In the genomic region with DNA sequence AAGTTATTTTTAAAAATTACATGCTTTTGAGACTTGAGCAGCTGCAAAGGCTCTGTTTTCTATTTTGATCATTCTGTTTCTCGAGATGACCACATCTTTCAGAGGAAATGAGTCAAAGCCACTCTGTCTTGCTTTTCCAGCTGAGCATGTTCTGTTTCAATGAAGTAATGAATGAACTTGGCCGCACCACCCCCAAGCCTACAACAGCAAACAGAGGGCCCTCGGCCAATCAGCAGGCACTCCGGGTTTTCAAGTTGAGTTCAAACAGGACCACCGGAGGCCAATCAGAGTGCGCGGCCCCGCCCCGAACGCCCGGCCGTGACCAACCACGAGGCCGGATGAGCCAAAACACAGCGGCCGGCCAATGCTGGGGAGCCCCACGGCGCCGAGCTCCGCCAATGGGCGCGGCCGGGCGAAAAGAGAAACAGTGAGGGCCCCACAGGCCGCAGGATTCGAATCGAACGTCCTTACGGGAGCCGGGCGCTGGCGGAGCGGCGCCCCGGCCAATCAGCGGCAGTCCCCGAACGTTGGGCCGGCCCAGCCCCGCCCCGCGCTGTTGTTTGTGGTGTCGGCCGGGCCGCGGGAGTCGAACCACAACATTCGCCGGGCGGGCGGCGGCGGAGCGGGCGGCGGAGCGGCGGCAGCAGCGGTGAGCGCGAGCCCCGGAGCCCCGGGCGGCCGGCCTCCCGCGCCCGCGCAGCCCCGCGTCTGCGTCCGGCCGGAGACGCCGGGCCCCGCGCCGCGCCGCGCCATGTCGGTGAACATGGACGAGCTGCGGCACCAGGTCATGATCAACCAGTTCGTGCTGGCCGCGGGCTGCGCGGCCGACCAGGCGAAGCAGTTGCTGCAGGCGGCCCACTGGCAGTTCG, we compare ENCODE assay signal across 1 cellular context.
TF ChIP-seq lines count a peak whose summit lies in the region.

A gene (plus strand): TSS at position 594 of the 869 bp plus-strand sequence. CDS start 158 bp downstream, at position 752.

TF ChIP-seq in HepG2, 621 proteins besides CTCF, POLR2A, EP300 and RAD21 (continued from another document and continues in another):
- TF ChIP-seq, protein P1, sequence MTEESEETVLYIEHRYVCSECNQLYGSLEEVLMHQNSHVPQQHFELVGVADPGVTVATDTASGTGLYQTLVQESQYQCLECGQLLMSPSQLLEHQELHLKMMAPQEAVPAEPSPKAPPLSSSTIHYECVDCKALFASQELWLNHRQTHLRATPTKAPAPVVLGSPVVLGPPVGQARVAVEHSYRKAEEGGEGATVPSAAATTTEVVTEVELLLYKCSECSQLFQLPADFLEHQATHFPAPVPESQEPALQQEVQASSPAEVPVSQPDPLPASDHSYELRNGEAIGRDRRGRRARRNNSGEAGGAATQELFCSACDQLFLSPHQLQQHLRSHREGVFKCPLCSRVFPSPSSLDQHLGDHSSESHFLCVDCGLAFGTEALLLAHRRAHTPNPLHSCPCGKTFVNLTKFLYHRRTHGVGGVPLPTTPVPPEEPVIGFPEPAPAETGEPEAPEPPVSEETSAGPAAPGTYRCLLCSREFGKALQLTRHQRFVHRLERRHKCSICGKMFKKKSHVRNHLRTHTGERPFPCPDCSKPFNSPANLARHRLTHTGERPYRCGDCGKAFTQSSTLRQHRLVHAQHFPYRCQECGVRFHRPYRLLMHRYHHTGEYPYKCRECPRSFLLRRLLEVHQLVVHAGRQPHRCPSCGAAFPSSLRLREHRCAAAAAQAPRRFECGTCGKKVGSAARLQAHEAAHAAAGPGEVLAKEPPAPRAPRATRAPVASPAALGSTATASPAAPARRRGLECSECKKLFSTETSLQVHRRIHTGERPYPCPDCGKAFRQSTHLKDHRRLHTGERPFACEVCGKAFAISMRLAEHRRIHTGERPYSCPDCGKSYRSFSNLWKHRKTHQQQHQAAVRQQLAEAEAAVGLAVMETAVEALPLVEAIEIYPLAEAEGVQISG (CRISPR knock-in tag; IDR thresholded peaks at IDR 0.05): peak; percentile 72
- TF ChIP-seq NCOR1 (IDR thresholded peaks at IDR 0.05; ENCODE audit: borderline replicate concordance, low read length): peak; percentile 65; the same call in 1 of the 2 replicates
- peak; percentile 79; the same call in 1 of the 2 replicates for TF ChIP-seq ZNF235 (CRISPR knock-in tag; IDR thresholded peaks at IDR 0.05; ENCODE audit: borderline replicate concordance)
- TF ChIP-seq, protein P2, sequence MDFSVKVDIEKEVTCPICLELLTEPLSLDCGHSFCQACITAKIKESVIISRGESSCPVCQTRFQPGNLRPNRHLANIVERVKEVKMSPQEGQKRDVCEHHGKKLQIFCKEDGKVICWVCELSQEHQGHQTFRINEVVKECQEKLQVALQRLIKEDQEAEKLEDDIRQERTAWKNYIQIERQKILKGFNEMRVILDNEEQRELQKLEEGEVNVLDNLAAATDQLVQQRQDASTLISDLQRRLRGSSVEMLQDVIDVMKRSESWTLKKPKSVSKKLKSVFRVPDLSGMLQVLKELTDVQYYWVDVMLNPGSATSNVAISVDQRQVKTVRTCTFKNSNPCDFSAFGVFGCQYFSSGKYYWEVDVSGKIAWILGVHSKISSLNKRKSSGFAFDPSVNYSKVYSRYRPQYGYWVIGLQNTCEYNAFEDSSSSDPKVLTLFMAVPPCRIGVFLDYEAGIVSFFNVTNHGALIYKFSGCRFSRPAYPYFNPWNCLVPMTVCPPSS (IDR thresholded peaks at IDR 0.05): no peak
- TF ChIP-seq YEATS2 (CRISPR knock-in tag; IDR thresholded peaks at IDR 0.05; ENCODE audit: borderline replicate concordance): peak; percentile 68; the same call in 1 of the 2 replicates
- TF ChIP-seq ZNF841 (CRISPR knock-in tag; IDR thresholded peaks at IDR 0.05; ENCODE audit: borderline replicate concordance): no peak
- no peak for TF ChIP-seq HMGA1 (CRISPR knock-in tag; conservative IDR thresholded peaks at IDR 0.05)
- TF ChIP-seq SIN3A (IDR thresholded peaks at IDR 0.05; ENCODE audit: borderline replicate concordance, low read depth, low read length): peak; percentile 95; the same call in 1 of the 2 replicates
- no peak for TF ChIP-seq ZBTB3 (CRISPR knock-in tag; IDR thresholded peaks at IDR 0.05; ENCODE audit: borderline replicate concordance, low read depth)
- no peak for TF ChIP-seq NFIB (CRISPR knock-in tag; IDR thresholded peaks at IDR 0.05; ENCODE audit: borderline replicate concordance)
- TF ChIP-seq, protein P3, sequence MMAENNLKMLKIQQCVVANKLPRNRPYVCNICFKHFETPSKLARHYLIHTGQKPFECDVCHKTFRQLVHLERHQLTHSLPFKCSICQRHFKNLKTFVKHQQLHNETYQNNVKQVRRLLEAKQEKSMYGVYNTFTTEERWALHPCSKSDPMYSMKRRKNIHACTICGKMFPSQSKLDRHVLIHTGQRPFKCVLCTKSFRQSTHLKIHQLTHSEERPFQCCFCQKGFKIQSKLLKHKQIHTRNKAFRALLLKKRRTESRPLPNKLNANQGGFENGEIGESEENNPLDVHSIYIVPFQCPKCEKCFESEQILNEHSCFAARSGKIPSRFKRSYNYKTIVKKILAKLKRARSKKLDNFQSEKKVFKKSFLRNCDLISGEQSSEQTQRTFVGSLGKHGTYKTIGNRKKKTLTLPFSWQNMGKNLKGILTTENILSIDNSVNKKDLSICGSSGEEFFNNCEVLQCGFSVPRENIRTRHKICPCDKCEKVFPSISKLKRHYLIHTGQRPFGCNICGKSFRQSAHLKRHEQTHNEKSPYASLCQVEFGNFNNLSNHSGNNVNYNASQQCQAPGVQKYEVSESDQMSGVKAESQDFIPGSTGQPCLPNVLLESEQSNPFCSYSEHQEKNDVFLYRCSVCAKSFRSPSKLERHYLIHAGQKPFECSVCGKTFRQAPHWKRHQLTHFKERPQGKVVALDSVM (CRISPR knock-in tag; IDR thresholded peaks at IDR 0.05): no peak
- TF ChIP-seq NR2F1 (CRISPR knock-in tag; IDR thresholded peaks at IDR 0.05): no peak
- TF ChIP-seq ZNF460 (CRISPR knock-in tag; IDR thresholded peaks at IDR 0.05; ENCODE audit: borderline replicate concordance): no peak
- no peak for TF ChIP-seq SMAD1 (CRISPR knock-in tag; IDR thresholded peaks at IDR 0.05; ENCODE audit: borderline replicate concordance, low read depth)
- 0 out of 2 replicates have a peak, but pooled peaks have one; percentile 73 for TF ChIP-seq ZSCAN12 (CRISPR knock-in tag; IDR thresholded peaks at IDR 0.05)
- no peak; the same call in 1 of the 2 replicates for TF ChIP-seq IRX3 (CRISPR knock-in tag; IDR thresholded peaks at IDR 0.05; ENCODE audit: borderline replicate concordance, low read depth)
- TF ChIP-seq MAF1 (CRISPR knock-in tag; IDR thresholded peaks at IDR 0.05; ENCODE audit: borderline replicate concordance): no peak
- no peak for TF ChIP-seq ZSCAN9 (CRISPR knock-in tag; IDR thresholded peaks at IDR 0.05; ENCODE audit: borderline replicate concordance)
- TF ChIP-seq ARNT2 (CRISPR knock-in tag; IDR thresholded peaks at IDR 0.05; ENCODE audit: low read depth): peak; percentile 98
- TF ChIP-seq FOXM1 (CRISPR knock-in tag; IDR thresholded peaks at IDR 0.05): peak; percentile 97
- no peak for TF ChIP-seq ZNF530 (CRISPR knock-in tag; IDR thresholded peaks at IDR 0.05; ENCODE audit: low read depth)
- 0 out of 2 replicates have a peak, but pooled peaks have one; percentile 28 for TF ChIP-seq ZNF557 (CRISPR knock-in tag; IDR thresholded peaks at IDR 0.05)
- TF ChIP-seq SMAD3 (CRISPR knock-in tag; IDR thresholded peaks at IDR 0.05): peak; percentile 44; the same call in 1 of the 2 replicates
- TF ChIP-seq ARID2 (CRISPR knock-in tag; IDR thresholded peaks at IDR 0.05; ENCODE audit: borderline replicate concordance): 0 out of 2 replicates have a peak, but pooled peaks have one; percentile 24
- TF ChIP-seq FOXA1 (IDR thresholded peaks at IDR 0.05): no peak
- TF ChIP-seq FOXA1 (CRISPR knock-in tag; IDR thresholded peaks at IDR 0.05): no peak; the same call in 1 of the 2 replicates
- TF ChIP-seq HOXA5 (CRISPR knock-in tag; IDR thresholded peaks at IDR 0.05): peak; percentile 86; the same call in 1 of the 2 replicates
- TF ChIP-seq, protein P4, sequence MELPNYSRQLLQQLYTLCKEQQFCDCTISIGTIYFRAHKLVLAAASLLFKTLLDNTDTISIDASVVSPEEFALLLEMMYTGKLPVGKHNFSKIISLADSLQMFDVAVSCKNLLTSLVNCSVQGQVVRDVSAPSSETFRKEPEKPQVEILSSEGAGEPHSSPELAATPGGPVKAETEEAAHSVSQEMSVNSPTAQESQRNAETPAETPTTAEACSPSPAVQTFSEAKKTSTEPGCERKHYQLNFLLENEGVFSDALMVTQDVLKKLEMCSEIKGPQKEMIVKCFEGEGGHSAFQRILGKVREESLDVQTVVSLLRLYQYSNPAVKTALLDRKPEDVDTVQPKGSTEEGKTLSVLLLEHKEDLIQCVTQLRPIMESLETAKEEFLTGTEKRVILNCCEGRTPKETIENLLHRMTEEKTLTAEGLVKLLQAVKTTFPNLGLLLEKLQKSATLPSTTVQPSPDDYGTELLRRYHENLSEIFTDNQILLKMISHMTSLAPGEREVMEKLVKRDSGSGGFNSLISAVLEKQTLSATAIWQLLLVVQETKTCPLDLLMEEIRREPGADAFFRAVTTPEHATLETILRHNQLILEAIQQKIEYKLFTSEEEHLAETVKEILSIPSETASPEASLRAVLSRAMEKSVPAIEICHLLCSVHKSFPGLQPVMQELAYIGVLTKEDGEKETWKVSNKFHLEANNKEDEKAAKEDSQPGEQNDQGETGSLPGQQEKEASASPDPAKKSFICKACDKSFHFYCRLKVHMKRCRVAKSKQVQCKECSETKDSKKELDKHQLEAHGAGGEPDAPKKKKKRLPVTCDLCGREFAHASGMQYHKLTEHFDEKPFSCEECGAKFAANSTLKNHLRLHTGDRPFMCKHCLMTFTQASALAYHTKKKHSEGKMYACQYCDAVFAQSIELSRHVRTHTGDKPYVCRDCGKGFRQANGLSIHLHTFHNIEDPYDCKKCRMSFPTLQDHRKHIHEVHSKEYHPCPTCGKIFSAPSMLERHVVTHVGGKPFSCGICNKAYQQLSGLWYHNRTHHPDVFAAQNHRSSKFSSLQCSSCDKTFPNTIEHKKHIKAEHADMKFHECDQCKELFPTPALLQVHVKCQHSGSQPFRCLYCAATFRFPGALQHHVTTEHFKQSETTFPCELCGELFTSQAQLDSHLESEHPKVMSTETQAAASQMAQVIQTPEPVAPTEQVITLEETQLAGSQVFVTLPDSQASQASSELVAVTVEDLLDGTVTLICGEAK (IDR thresholded peaks at IDR 0.05): no peak
- TF ChIP-seq, protein P4 (CRISPR knock-in tag; IDR thresholded peaks at IDR 0.05): no peak
- no peak for TF ChIP-seq KDM4B (CRISPR knock-in tag; IDR thresholded peaks at IDR 0.05)
- TF ChIP-seq, protein P5, sequence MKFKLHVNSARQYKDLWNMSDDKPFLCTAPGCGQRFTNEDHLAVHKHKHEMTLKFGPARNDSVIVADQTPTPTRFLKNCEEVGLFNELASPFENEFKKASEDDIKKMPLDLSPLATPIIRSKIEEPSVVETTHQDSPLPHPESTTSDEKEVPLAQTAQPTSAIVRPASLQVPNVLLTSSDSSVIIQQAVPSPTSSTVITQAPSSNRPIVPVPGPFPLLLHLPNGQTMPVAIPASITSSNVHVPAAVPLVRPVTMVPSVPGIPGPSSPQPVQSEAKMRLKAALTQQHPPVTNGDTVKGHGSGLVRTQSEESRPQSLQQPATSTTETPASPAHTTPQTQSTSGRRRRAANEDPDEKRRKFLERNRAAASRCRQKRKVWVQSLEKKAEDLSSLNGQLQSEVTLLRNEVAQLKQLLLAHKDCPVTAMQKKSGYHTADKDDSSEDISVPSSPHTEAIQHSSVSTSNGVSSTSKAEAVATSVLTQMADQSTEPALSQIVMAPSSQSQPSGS (CRISPR knock-in tag; IDR thresholded peaks at IDR 0.05): no peak
- no peak for TF ChIP-seq JDP2 (CRISPR knock-in tag; IDR thresholded peaks at IDR 0.05; ENCODE audit: borderline replicate concordance)
- no peak; the same call in 1 of the 2 replicates for TF ChIP-seq ZNF431 (CRISPR knock-in tag; IDR thresholded peaks at IDR 0.05; ENCODE audit: borderline replicate concordance, low read depth)
- TF ChIP-seq, protein P6, sequence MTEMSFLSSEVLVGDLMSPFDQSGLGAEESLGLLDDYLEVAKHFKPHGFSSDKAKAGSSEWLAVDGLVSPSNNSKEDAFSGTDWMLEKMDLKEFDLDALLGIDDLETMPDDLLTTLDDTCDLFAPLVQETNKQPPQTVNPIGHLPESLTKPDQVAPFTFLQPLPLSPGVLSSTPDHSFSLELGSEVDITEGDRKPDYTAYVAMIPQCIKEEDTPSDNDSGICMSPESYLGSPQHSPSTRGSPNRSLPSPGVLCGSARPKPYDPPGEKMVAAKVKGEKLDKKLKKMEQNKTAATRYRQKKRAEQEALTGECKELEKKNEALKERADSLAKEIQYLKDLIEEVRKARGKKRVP (CRISPR knock-in tag; IDR thresholded peaks at IDR 0.05): peak in 1 of 2 experiments; percentile 54; a peak in 2 of 4 replicates
- TF ChIP-seq GATA4 (IDR thresholded peaks at IDR 0.05; ENCODE audit: borderline replicate concordance, low read depth): no peak
- TF ChIP-seq, protein P7, sequence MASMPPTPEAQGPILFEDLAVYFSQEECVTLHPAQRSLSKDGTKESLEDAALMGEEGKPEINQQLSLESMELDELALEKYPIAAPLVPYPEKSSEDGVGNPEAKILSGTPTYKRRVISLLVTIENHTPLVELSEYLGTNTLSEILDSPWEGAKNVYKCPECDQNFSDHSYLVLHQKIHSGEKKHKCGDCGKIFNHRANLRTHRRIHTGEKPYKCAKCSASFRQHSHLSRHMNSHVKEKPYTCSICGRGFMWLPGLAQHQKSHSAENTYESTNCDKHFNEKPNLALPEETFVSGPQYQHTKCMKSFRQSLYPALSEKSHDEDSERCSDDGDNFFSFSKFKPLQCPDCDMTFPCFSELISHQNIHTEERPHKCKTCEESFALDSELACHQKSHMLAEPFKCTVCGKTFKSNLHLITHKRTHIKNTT (CRISPR knock-in tag; IDR thresholded peaks at IDR 0.05): no peak
- no peak for TF ChIP-seq ZNF17 (CRISPR knock-in tag; IDR thresholded peaks at IDR 0.05)
